In the genomic region with DNA sequence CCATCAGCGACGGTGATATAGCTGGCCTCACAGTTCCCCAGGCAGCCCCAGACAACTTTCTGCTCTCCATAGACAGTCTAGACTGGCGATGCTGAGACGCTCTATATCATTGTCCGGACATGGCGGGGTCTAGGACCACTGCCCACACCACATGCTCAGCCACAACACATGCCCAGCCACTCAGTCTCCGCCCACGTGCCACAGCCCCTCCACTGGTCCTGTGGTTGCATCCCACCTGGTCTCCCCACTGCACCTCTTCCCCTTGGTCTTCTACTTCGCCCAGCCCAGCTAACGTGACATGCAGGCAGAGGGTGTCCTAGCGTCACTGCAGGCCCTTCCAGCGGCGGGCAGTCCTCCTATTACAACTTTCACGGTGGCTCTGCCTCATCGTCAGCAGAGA, we compare ENCODE assay signal across 1 cellular context.
TF ChIP-seq lines count a peak whose summit lies in the region.

No MANE protein-coding gene starts in this region.

TF ChIP-seq in WTC11, 78 proteins besides CTCF, POLR2A, EP300 and RAD21 (continued from another document):
- TF ChIP-seq, protein P1, sequence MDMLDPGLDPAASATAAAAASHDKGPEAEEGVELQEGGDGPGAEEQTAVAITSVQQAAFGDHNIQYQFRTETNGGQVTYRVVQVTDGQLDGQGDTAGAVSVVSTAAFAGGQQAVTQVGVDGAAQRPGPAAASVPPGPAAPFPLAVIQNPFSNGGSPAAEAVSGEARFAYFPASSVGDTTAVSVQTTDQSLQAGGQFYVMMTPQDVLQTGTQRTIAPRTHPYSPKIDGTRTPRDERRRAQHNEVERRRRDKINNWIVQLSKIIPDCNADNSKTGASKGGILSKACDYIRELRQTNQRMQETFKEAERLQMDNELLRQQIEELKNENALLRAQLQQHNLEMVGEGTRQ (CRISPR knock-in tag; IDR thresholded peaks at IDR 0.05): no peak
- TF ChIP-seq, protein P2, sequence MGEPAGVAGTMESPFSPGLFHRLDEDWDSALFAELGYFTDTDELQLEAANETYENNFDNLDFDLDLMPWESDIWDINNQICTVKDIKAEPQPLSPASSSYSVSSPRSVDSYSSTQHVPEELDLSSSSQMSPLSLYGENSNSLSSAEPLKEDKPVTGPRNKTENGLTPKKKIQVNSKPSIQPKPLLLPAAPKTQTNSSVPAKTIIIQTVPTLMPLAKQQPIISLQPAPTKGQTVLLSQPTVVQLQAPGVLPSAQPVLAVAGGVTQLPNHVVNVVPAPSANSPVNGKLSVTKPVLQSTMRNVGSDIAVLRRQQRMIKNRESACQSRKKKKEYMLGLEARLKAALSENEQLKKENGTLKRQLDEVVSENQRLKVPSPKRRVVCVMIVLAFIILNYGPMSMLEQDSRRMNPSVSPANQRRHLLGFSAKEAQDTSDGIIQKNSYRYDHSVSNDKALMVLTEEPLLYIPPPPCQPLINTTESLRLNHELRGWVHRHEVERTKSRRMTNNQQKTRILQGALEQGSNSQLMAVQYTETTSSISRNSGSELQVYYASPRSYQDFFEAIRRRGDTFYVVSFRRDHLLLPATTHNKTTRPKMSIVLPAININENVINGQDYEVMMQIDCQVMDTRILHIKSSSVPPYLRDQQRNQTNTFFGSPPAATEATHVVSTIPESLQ (CRISPR knock-in tag; IDR thresholded peaks at IDR 0.05): no peak
- TF ChIP-seq, protein P3, sequence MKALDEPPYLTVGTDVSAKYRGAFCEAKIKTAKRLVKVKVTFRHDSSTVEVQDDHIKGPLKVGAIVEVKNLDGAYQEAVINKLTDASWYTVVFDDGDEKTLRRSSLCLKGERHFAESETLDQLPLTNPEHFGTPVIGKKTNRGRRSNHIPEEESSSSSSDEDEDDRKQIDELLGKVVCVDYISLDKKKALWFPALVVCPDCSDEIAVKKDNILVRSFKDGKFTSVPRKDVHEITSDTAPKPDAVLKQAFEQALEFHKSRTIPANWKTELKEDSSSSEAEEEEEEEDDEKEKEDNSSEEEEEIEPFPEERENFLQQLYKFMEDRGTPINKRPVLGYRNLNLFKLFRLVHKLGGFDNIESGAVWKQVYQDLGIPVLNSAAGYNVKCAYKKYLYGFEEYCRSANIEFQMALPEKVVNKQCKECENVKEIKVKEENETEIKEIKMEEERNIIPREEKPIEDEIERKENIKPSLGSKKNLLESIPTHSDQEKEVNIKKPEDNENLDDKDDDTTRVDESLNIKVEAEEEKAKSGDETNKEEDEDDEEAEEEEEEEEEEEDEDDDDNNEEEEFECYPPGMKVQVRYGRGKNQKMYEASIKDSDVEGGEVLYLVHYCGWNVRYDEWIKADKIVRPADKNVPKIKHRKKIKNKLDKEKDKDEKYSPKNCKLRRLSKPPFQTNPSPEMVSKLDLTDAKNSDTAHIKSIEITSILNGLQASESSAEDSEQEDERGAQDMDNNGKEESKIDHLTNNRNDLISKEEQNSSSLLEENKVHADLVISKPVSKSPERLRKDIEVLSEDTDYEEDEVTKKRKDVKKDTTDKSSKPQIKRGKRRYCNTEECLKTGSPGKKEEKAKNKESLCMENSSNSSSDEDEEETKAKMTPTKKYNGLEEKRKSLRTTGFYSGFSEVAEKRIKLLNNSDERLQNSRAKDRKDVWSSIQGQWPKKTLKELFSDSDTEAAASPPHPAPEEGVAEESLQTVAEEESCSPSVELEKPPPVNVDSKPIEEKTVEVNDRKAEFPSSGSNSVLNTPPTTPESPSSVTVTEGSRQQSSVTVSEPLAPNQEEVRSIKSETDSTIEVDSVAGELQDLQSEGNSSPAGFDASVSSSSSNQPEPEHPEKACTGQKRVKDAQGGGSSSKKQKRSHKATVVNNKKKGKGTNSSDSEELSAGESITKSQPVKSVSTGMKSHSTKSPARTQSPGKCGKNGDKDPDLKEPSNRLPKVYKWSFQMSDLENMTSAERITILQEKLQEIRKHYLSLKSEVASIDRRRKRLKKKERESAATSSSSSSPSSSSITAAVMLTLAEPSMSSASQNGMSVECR (CRISPR knock-in tag; IDR thresholded peaks at IDR 0.05; ENCODE audit: borderline replicate concordance): no peak
- TF ChIP-seq, protein P4, sequence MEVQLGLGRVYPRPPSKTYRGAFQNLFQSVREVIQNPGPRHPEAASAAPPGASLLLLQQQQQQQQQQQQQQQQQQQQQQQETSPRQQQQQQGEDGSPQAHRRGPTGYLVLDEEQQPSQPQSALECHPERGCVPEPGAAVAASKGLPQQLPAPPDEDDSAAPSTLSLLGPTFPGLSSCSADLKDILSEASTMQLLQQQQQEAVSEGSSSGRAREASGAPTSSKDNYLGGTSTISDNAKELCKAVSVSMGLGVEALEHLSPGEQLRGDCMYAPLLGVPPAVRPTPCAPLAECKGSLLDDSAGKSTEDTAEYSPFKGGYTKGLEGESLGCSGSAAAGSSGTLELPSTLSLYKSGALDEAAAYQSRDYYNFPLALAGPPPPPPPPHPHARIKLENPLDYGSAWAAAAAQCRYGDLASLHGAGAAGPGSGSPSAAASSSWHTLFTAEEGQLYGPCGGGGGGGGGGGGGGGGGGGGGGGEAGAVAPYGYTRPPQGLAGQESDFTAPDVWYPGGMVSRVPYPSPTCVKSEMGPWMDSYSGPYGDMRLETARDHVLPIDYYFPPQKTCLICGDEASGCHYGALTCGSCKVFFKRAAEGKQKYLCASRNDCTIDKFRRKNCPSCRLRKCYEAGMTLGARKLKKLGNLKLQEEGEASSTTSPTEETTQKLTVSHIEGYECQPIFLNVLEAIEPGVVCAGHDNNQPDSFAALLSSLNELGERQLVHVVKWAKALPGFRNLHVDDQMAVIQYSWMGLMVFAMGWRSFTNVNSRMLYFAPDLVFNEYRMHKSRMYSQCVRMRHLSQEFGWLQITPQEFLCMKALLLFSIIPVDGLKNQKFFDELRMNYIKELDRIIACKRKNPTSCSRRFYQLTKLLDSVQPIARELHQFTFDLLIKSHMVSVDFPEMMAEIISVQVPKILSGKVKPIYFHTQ (CRISPR knock-in tag; IDR thresholded peaks at IDR 0.05): no peak
- TF ChIP-seq, protein P5, sequence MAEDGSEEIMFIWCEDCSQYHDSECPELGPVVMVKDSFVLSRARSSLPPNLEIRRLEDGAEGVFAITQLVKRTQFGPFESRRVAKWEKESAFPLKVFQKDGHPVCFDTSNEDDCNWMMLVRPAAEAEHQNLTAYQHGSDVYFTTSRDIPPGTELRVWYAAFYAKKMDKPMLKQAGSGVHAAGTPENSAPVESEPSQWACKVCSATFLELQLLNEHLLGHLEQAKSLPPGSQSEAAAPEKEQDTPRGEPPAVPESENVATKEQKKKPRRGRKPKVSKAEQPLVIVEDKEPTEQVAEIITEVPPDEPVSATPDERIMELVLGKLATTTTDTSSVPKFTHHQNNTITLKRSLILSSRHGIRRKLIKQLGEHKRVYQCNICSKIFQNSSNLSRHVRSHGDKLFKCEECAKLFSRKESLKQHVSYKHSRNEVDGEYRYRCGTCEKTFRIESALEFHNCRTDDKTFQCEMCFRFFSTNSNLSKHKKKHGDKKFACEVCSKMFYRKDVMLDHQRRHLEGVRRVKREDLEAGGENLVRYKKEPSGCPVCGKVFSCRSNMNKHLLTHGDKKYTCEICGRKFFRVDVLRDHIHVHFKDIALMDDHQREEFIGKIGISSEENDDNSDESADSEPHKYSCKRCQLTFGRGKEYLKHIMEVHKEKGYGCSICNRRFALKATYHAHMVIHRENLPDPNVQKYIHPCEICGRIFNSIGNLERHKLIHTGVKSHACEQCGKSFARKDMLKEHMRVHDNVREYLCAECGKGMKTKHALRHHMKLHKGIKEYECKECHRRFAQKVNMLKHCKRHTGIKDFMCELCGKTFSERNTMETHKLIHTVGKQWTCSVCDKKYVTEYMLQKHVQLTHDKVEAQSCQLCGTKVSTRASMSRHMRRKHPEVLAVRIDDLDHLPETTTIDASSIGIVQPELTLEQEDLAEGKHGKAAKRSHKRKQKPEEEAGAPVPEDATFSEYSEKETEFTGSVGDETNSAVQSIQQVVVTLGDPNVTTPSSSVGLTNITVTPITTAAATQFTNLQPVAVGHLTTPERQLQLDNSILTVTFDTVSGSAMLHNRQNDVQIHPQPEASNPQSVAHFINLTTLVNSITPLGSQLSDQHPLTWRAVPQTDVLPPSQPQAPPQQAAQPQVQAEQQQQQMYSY (CRISPR knock-in tag; IDR thresholded peaks at IDR 0.05): no peak
- TF ChIP-seq, protein P6, sequence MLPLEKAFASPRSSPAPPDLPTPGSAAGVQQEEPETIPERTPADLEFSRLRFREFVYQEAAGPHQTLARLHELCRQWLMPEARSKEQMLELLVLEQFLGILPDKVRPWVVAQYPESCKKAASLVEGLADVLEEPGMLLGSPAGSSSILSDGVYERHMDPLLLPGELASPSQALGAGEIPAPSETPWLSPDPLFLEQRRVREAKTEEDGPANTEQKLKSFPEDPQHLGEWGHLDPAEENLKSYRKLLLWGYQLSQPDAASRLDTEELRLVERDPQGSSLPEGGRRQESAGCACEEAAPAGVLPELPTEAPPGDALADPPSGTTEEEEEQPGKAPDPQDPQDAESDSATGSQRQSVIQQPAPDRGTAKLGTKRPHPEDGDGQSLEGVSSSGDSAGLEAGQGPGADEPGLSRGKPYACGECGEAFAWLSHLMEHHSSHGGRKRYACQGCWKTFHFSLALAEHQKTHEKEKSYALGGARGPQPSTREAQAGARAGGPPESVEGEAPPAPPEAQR (CRISPR knock-in tag; IDR thresholded peaks at IDR 0.05): no peak
- TF ChIP-seq, protein P7, sequence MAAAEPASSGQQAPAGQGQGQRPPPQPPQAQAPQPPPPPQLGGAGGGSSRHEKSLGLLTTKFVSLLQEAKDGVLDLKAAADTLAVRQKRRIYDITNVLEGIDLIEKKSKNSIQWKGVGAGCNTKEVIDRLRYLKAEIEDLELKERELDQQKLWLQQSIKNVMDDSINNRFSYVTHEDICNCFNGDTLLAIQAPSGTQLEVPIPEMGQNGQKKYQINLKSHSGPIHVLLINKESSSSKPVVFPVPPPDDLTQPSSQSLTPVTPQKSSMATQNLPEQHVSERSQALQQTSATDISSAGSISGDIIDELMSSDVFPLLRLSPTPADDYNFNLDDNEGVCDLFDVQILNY (CRISPR knock-in tag; IDR thresholded peaks at IDR 0.05): no peak
- TF ChIP-seq ESRRA (CRISPR knock-in tag; IDR thresholded peaks at IDR 0.05; ENCODE audit: borderline replicate concordance): no peak
- TF ChIP-seq GRHL2 (CRISPR knock-in tag; IDR thresholded peaks at IDR 0.05; ENCODE audit: insufficient replicate concordance, severe bottlenecking): no peak
- TF ChIP-seq EMX1 (CRISPR knock-in tag; IDR thresholded peaks at IDR 0.05): no peak
- TF ChIP-seq NFE2L1 (CRISPR knock-in tag; IDR thresholded peaks at IDR 0.05): no peak
- no peak for TF ChIP-seq IRF2 (CRISPR knock-in tag; IDR thresholded peaks at IDR 0.05; ENCODE audit: borderline replicate concordance, low read depth)
- TF ChIP-seq, protein P8, sequence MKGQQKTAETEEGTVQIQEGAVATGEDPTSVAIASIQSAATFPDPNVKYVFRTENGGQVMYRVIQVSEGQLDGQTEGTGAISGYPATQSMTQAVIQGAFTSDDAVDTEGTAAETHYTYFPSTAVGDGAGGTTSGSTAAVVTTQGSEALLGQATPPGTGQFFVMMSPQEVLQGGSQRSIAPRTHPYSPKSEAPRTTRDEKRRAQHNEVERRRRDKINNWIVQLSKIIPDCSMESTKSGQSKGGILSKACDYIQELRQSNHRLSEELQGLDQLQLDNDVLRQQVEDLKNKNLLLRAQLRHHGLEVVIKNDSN (CRISPR knock-in tag; IDR thresholded peaks at IDR 0.05): no peak
